ENCODE assay signal across 13 cellular contexts in the genomic region with DNA sequence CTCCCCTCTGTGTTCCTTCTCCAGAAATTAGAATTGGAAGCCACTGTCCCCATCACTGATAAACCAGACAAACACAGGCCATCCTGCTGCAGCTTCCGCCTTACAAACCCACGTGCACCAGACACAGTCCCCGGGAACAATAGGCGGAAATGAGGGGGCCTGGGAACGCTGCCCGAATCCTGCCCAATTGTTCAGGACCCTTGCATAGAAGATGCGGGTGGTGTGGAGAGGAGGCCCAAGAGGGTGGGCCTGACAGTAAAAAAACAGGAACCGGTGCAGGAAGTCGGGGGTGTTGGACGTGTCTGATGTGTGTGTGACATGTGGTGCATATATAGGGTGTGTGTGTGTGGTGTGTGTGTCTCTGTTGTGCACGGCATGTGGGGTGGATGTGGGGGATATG. TPM values are rescaled to one million over a fixed set of nuclear protein-coding genes. Genes with fewer than 3 reads are reported as not detected.
DNase-seq lines count a peak whose midpoint lies in the region; ATAC-seq, FAIRE-seq and TF ChIP-seq lines count a peak whose summit lies in the region.
"Had no signal": no experiment of that assay in that cellular context is flagged by ENCODE, and none has a peak within 500 bp of the region (broad histone marks: within the 10 kb centered on the region; RNA-seq: fewer than 3 reads in every experiment).

No MANE protein-coding gene starts in this region.

- H4K20me1 ChIP-seq in OCI-LY1 (ENCODE audit: insufficient read depth, low read length) = no peaks in the 10 kb centered on the region
- H4K20me1 ChIP-seq in endothelial cell of umbilical vein (replicated peaks; ENCODE audit: control insufficient read depth, extremely low read depth, insufficient read depth, low read length) = no peaks in the 10 kb centered on the region
- no peaks in the 10 kb centered on the region for H4K20me1 ChIP-seq in smooth muscle cell (ENCODE audit: low read depth)

- ATAC-seq in lower lobe of right lung = peak; percentile 71 to 72

- CTCF ChIA-PET in endothelial cell of umbilical vein (lab: Charles Lee) = interaction anchor here (1.4 to 2.1 kb wide), 5 partner anchors 14 to 269 kb away, joined by 3 to 8 read pairs (median 4); no protein-coding TSS in a partner anchor

- H3K9me2 ChIP-seq in OCI-LY1 (ENCODE audit: low read depth, low read length) = no peaks in the 10 kb centered on the region

- no peaks in the 10 kb centered on the region for H3K27me3 ChIP-seq in OCI-LY1 (ENCODE audit: insufficient read depth, low read length)
- no peaks in the 10 kb centered on the region for H3K27me3 ChIP-seq in endothelial cell of umbilical vein (ENCODE audit: control insufficient read depth in 2 of 2, insufficient read depth in 2 of 2, low read length in 2 of 2)
- H3K27me3 ChIP-seq in lower lobe of right lung (ENCODE audit: low read depth) = no peaks in the 10 kb centered on the region
- no peaks in the 10 kb centered on the region for H3K27me3 ChIP-seq in thyroid gland
- H3K27me3 ChIP-seq in smooth muscle cell (ENCODE audit: low read depth) = no peaks in the 10 kb centered on the region
- H3K27me3 ChIP-seq: cardiac muscle cell, pancreas had no signal

- BruUV-seq in endothelial cell of umbilical vein (replicated peaks; lab: Mats Ljungman, UMichigan) = no TSS peak

- H3K36me3 ChIP-seq in OCI-LY1 (ENCODE audit: insufficient read depth, low read length) (no peaks in the 10 kb centered on the region), endothelial cell of umbilical vein (ENCODE audit: control insufficient read depth in 2 of 2, extremely low read depth in 1 of 2, insufficient read depth in 2 of 2, low read length in 2 of 2) (no peaks in the 10 kb centered on the region), lower lobe of right lung (no peaks in the 10 kb centered on the region), thyroid gland (no peaks in the 10 kb centered on the region), smooth muscle cell (ENCODE audit: low read depth) (no peaks in the 10 kb centered on the region)
- H3K36me3 ChIP-seq: cardiac muscle cell, pancreas had no signal

- dilution Hi-C loops in endothelial cell of umbilical vein (cut with MboI; ENCODE audit: extremely low pct_ligation_motif_present, low sequenced_read_pairs) = no loop called here

- no peak for FAIRE-seq in endothelial cell of umbilical vein (lab: Jason Lieb, UNC)
- FAIRE-seq: endometrium, pancreas had no signal

- WGBS in thyroid gland, 2 donors = 70 to 71% methylated on average over 11 of the region's 11 CpGs
- 95% methylated on average over 11 of the region's 11 CpGs for WGBS in smooth muscle cell (ENCODE audit: low lambda C conversion rate)

- DNase-seq in endothelial cell of umbilical vein (ENCODE audit: low read depth, low spot score) = peak; percentile 98
- DNase-seq in lower lobe of right lung = peak; percentile 71
- DNase-seq in thyroid gland = peak; percentile 31 to 37
- DNase-seq in NOMO-1 (lab: John Stamatoyannopoulos, UW; ENCODE audit: unreplicated experiment in 2 of 2) = no peak
- no peak for DNase-seq in smooth muscle cell (lab: John Stamatoyannopoulos, UW; ENCODE audit: unreplicated experiment)
- no peak for DNase-seq in stimulated activated CD4-positive, alpha-beta T cell treated with anti-CD3 and anti-CD28 coated beads, Interleukin-1b, Interleukin-23, amount 100 ng/mL, for 48 hours
- DNase-seq: activated naive CD4-positive, alpha-beta T cell treated with anti-CD3 and anti-CD28 coated beads, Interleukin-2, amount 10 ng/mL, durations not matched to agents 7 days and 5 days; mammary epithelial cell; MV-4-11 had no signal

- intact Hi-C loops in endothelial cell of umbilical vein (cut with micrococcal nuclease) = loop anchor here (1.0 to 10.0 kb wide), 5 partner anchors 14 to 315 kb away; a partner anchor contains a TSS
- intact Hi-C loops in lower lobe of right lung (cut with DNase I) = no loop called here
- intact Hi-C loops in thyroid gland (cut with DNase I) = no loop called here

- H3K9me1 ChIP-seq in endothelial cell of umbilical vein (replicated peaks; ENCODE audit: control insufficient read depth, extremely low read depth, insufficient read depth, low read length) = no peaks in the 10 kb centered on the region

- H3K79me2 ChIP-seq in OCI-LY1 (ENCODE audit: insufficient read depth, low read length) (no peaks in the 10 kb centered on the region), endothelial cell of umbilical vein (ENCODE audit: control insufficient read depth, insufficient read depth, low read length) (no peaks in the 10 kb centered on the region), smooth muscle cell (ENCODE audit: low read depth) (no peaks in the 10 kb centered on the region)

- H3K4me2 ChIP-seq in OCI-LY1 (ENCODE audit: low read length) (peak overlapping the region; percentile 38; the same call in 1 of the 2 replicates), endothelial cell of umbilical vein (ENCODE audit: insufficient read depth, low read length) (peak overlapping the region; percentile 23), smooth muscle cell (no peak overlapping the region)

- H3K4me1 ChIP-seq in OCI-LY1 (ENCODE audit: insufficient read depth, low read length, severe bottlenecking) = peaks cover 51% of the 10 kb centered on the region
- peaks cover 21% of the 10 kb centered on the region for H3K4me1 ChIP-seq in endothelial cell of umbilical vein (ENCODE audit: control insufficient read depth, extremely low read depth, insufficient read depth, low read length)
- H3K4me1 ChIP-seq in lower lobe of right lung = peaks cover 29% of the 10 kb centered on the region
- peaks cover 9 to 31% of the 10 kb centered on the region in 2 donors for H3K4me1 ChIP-seq in thyroid gland
- no peaks in the 10 kb centered on the region for H3K4me1 ChIP-seq in smooth muscle cell (ENCODE audit: low read depth)
- H3K4me1 ChIP-seq: pancreas had no signal

- H3K27ac ChIP-seq in OCI-LY1 (ENCODE audit: low read depth, low read length, poor library complexity, severe bottlenecking) (peak overlapping the region; percentile 19), endothelial cell of umbilical vein (ENCODE audit: insufficient read depth, low read depth, low read length) (peak overlapping the region; percentile 87), lower lobe of right lung (peak overlapping the region; percentile 75), thyroid gland (peak overlapping the region in 1 of 3 donors; percentile 24), smooth muscle cell (ENCODE audit: low read depth) (no peak overlapping the region)
- H3K27ac ChIP-seq: cardiac muscle cell, pancreas had no signal

- no peaks in the 10 kb centered on the region for H3F3A ChIP-seq in OCI-LY1 (ENCODE audit: insufficient read depth, low read length)
- H3F3A ChIP-seq in smooth muscle cell (ENCODE audit: low read depth) = no peaks in the 10 kb centered on the region

- H3K9ac ChIP-seq in OCI-LY1 (ENCODE audit: low read length) = peak overlapping the region; percentile 36; the same call in 1 of the 2 replicates
- peak overlapping the region; percentile 17 for H3K9ac ChIP-seq in endothelial cell of umbilical vein (replicated peaks; ENCODE audit: extremely low read depth, insufficient read depth, low read length)
- no peak overlapping the region for H3K9ac ChIP-seq in smooth muscle cell (ENCODE audit: low read depth)

- H2AFZ ChIP-seq in OCI-LY1 (ENCODE audit: low read length) (0 out of 2 replicates have a peak overlapping the region, but pooled peaks have one; percentile 11), endothelial cell of umbilical vein (ENCODE audit: low read depth, low read length) (no peak overlapping the region), smooth muscle cell (ENCODE audit: low read depth) (no peak overlapping the region)

- TF ChIP-seq POLR2A in endothelial cell of umbilical vein (IDR thresholded peaks at IDR 0.05; ENCODE audit: low read depth, low read length) = no peak
- no peak for TF ChIP-seq POLR2A in thyroid gland (IDR thresholded peaks at IDR 0.05)

- POLR2A ChIA-PET in endothelial cell of umbilical vein (lab: Charles Lee) = interaction anchor here (1.5 kb wide), 1 partner anchor 14 kb away, joined by 3 read pairs; no protein-coding TSS in a partner anchor

- H3K4me3 ChIP-seq in OCI-LY1 (ENCODE audit: low read depth, low read length, poor library complexity, severe bottlenecking) = no peak overlapping the region
- H3K4me3 ChIP-seq in endothelial cell of umbilical vein (replicated peaks in 1 of 3; ENCODE audit: insufficient read depth in 1 of 3, low read depth in 1 of 3, low read length in 3 of 3) = no peak overlapping the region
- H3K4me3 ChIP-seq in lower lobe of right lung = no peak overlapping the region
- H3K4me3 ChIP-seq in thyroid gland (replicated peaks in 1 of 3) = no peak overlapping the region
- H3K4me3 ChIP-seq in smooth muscle cell = no peak overlapping the region
- H3K4me3 ChIP-seq: cardiac muscle cell, pancreas had no signal

- no peaks in the 10 kb centered on the region for H3K9me3 ChIP-seq in OCI-LY1 (ENCODE audit: low read length)
- no peaks in the 10 kb centered on the region for H3K9me3 ChIP-seq in endothelial cell of umbilical vein (replicated peaks; ENCODE audit: control insufficient read depth, insufficient read depth, low read length)
- no peaks in the 10 kb centered on the region for H3K9me3 ChIP-seq in lower lobe of right lung
- H3K9me3 ChIP-seq in thyroid gland = no peaks in the 10 kb centered on the region
- H3K9me3 ChIP-seq in smooth muscle cell (replicated peaks; ENCODE audit: low read depth) = no peaks in the 10 kb centered on the region
- H3K9me3 ChIP-seq: pancreas had no signal

- TF ChIP-seq CTCF in OCI-LY1 (IDR thresholded peaks at IDR 0.05; ENCODE audit: low read length) (no peak), endothelial cell of umbilical vein (IDR thresholded peaks at IDR 0.05; ENCODE audit: extremely low read depth in 1 of 2, insufficient read depth in 1 of 2, low read depth in 1 of 2, low read length in 2 of 2) (no peak), lower lobe of right lung (IDR thresholded peaks at IDR 0.05) (no peak), thyroid gland (IDR thresholded peaks at IDR 0.05) (no peak), smooth muscle cell (IDR thresholded peaks at IDR 0.05; ENCODE audit: borderline replicate concordance, insufficient read depth, poor library complexity, severe bottlenecking) (no peak)

RNA-seq across cellular contexts. Expression of a gene that starts 26.5 kb away (rescaled TPM):
- total RNA-seq in endothelial cell of umbilical vein (23.1 and 29.2 TPM in 2 replicates), lower lobe of right lung (36.5 TPM), thyroid gland (100 to 1,000 TPM in 1 of 4 donors, 10 to 100 TPM in 3; 43.2 to 104 (median 81.5) TPM), smooth muscle cell (20.4 and 30.3 TPM in 2 replicates)
- polyA plus RNA-seq in endothelial cell of umbilical vein (21.8 and 23.1 TPM in 2 replicates), smooth muscle cell (11.4 and 14.1 TPM in 2 replicates)
- 14.3 and 15.2 TPM in 2 replicates for polyA plus RNA-seq in endothelial cell of umbilical vein (2011; cell fraction: cytosol; rRNA removed)
- 29.3 and 31.5 TPM in 2 replicates for polyA plus RNA-seq in endothelial cell of umbilical vein (2011; cell fraction: nucleus; rRNA removed)
- polyA plus RNA-seq in endothelial cell of umbilical vein (2012) = 3.8 and 6.1 TPM in 2 replicates
- polyA minus RNA-seq in endothelial cell of umbilical vein = 41.4 and 50.1 TPM in 2 replicates
- polyA minus RNA-seq in endothelial cell of umbilical vein (2011; cell fraction: cytosol; rRNA and poly(A)+ RNA removed) = 4.9 TPM
- 25.5 and 33.0 TPM in 2 replicates for polyA minus RNA-seq in endothelial cell of umbilical vein (2011; cell fraction: nucleus; rRNA and poly(A)+ RNA removed)

Comparison
In these comparisons a context has a peak if more than half of its experiments do, and no peak if none do; other contexts are left out.
1. DNase-seq: peak in endothelial cell of umbilical vein (single experiment), lower lobe of right lung (single experiment) and thyroid gland (2 of 2); none in NOMO-1 (0 of 2), smooth muscle cell (single experiment) and stimulated activated CD4-positive, alpha-beta T cell treated with anti-CD3 and anti-CD28 coated beads, Interleukin-1b, Interleukin-23, amount 100 ng/mL, for 48 hours (single experiment).